Comparison of ENCODE assay signal across 14 cellular contexts in the genomic region with DNA sequence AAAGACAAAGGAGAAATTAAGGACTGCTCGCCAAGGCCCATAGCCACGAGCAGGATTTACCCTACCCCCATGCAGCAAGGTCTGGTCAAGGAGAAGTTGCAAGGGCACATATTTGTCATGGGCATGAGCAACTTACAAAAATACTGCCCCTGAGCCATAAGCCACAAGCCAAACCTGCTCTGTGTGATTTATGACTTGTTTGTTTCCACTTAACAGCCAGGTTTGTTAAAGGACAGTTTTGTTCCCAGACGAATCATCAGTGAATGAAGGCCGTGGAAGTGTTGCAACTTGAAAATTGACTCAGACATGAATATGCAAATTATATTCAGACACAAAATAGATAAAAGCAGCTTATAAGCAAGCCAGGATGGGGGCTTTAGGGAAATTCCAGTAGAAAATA. TPM values are rescaled to one million over a fixed set of nuclear protein-coding genes. Genes with fewer than 3 reads are reported as not detected.
A peak's percentile ranks its signal among the peaks of the same experiment; 100 is the strongest.
DNase-seq lines count a peak whose midpoint lies in the region; ATAC-seq and TF ChIP-seq lines count a peak whose summit lies in the region.
"Had no signal": no experiment of that assay in that cellular context is flagged by ENCODE, and none has a peak within 500 bp of the region (broad histone marks: within the 10 kb centered on the region; RNA-seq: fewer than 3 reads in every experiment).

No MANE protein-coding gene starts in this region.

- no peak overlapping the region for H3K4me3 ChIP-seq in LNCaP clone FGC (ENCODE audit: low read depth, low read length)
- H3K4me3 ChIP-seq: esophagus squamous epithelium had no signal

- POLR2A ChIA-PET in MCF 10A (lab: Yijun Ruan, JAX), result interaction anchor here (0.5 to 3.7 kb wide), 10 partner anchors 10 to 60 kb away, joined by 3 to 44 read pairs (median 6); partner anchors contain the start of gene EVA1A

- H3K4me1 Mint-ChIP-seq in MCF 10A (ENCODE audit: insufficient read depth, unreplicated experiment) (peaks cover 48% of the 10 kb centered on the region), immature natural killer cell (no peaks in the 10 kb centered on the region)
- H3K4me1 Mint-ChIP-seq: memory B cell had no signal

- H3K36me3 Mint-ChIP-seq in MCF 10A (ENCODE audit: insufficient read depth, unreplicated experiment), result no peaks in the 10 kb centered on the region
- H3K36me3 Mint-ChIP-seq in immature natural killer cell, result no peaks in the 10 kb centered on the region
- H3K36me3 Mint-ChIP-seq: memory B cell had no signal

- H3K27me3 Mint-ChIP-seq in MCF 10A (ENCODE audit: insufficient read depth, unreplicated experiment) (no peaks in the 10 kb centered on the region), immature natural killer cell (ENCODE audit: low read depth in 3 of 3) (peaks cover 0 to 11% (median 2%) of the 10 kb centered on the region in 3 donors)

- H3K27ac Mint-ChIP-seq in MCF 10A (ENCODE audit: low read depth, unreplicated experiment) (peak overlapping the region; percentile 72), immature natural killer cell (no peak overlapping the region)
- H3K27ac Mint-ChIP-seq: memory B cell had no signal

- intact Hi-C loops in MCF 10A (cut with micrococcal nuclease), result no loop called here

- TF ChIP-seq CTCF in LNCaP clone FGC (IDR thresholded peaks at IDR 0.05; ENCODE audit: control insufficient read depth, extremely low read depth, insufficient read depth), result no peak
- TF ChIP-seq CTCF in MCF 10A (IDR thresholded peaks at IDR 0.05; ENCODE audit: unreplicated experiment), result no peak

- no peaks in the 10 kb centered on the region for H3K9me3 Mint-ChIP-seq in MCF 10A (ENCODE audit: unreplicated experiment)
- H3K9me3 Mint-ChIP-seq in immature natural killer cell, result peaks cover 0 to 4% (median 0%) of the 10 kb centered on the region in 6 donors

- no peak for ATAC-seq in HG03439 (IDR thresholded peaks at IDR 0.05; ENCODE audit: unreplicated experiment)

- CTCF ChIA-PET in MCF 10A (lab: Yijun Ruan, JAX), result interaction anchor here (0.7 to 1.9 kb wide), 4 partner anchors 14 to 54 kb away, joined by 3 to 10 read pairs (median 6); no protein-coding TSS in a partner anchor

- BruUV-seq in MCF 10A (replicated peaks; lab: Mats Ljungman, UMichigan), result no TSS peak

- H3K4me3 Mint-ChIP-seq in MCF 10A (ENCODE audit: unreplicated experiment), result no peak overlapping the region
- H3K4me3 Mint-ChIP-seq in immature natural killer cell, result no peak overlapping the region
- H3K4me3 Mint-ChIP-seq: memory B cell had no signal

- DNase-seq in NCI-H1105 treated with DMSO at 0.1 percent for 48 hours (lab: John Stamatoyannopoulos, UW), result peak; percentile 13
- DNase-seq in NCI-H1105 (lab: John Stamatoyannopoulos, UW), result no peak
- peak; percentile 32 for DNase-seq in LNCaP clone FGC (ENCODE audit: low read depth)
- peak; percentile 90 for DNase-seq in MCF 10A (ENCODE audit: unreplicated experiment)
- peak; percentile 60 for DNase-seq in myocyte (ENCODE audit: low read depth)
- no peak for DNase-seq in activated CD8-positive, alpha-beta memory T cell treated with anti-CD3 and anti-CD28 coated beads, Interleukin-2, amount 50 U/mL, for 4 hours
- DNase-seq in immature natural killer cell, result no peak
- DNase-seq: activated CD4-positive, alpha-beta T cell treated with anti-CD3 and anti-CD28 coated beads for 1 hour; esophagus squamous epithelium; Kasumi-1; OCI-M1; small intestine had no signal

RNA-seq across cellular contexts. Expression of gene EVA1A, which starts 31.3 kb away (rescaled TPM):
- total RNA-seq in MCF 10A (2022) (7.6 and 14.4 TPM in 2 replicates), myocyte (3.2 and 4.4 TPM in 2 replicates)
- polyA plus RNA-seq in myocyte (2012), result 18.2 TPM
- not detected for polyA plus RNA-seq in immature natural killer cell

RNA-seq across cellular contexts. Expression of gene MRPL19, which starts 54.6 kb away (rescaled TPM):
- total RNA-seq in MCF 10A (2022) (49.1 and 65.4 TPM in 2 replicates), myocyte (63.8 and 67.4 TPM in 2 replicates)
- 23.9 TPM for polyA plus RNA-seq in myocyte (2012)
- polyA plus RNA-seq in immature natural killer cell, result 10 to 100 TPM; 31.4 to 42.5 (median 34.0) TPM

Comparison
In these comparisons a context has a peak if more than half of its experiments do, and no peak if none do; other contexts are left out.
1. DNase-seq: peak in NCI-H1105 treated with DMSO at 0.1 percent for 48 hours (single experiment), LNCaP clone FGC (single experiment), MCF 10A (single experiment) and myocyte (single experiment); none in NCI-H1105 (single experiment), activated CD8-positive, alpha-beta memory T cell treated with anti-CD3 and anti-CD28 coated beads, Interleukin-2, amount 50 U/mL, for 4 hours (single experiment) and immature natural killer cell (0 of 3).